1 cellular context compared by ENCODE assay signal in the genomic region with DNA sequence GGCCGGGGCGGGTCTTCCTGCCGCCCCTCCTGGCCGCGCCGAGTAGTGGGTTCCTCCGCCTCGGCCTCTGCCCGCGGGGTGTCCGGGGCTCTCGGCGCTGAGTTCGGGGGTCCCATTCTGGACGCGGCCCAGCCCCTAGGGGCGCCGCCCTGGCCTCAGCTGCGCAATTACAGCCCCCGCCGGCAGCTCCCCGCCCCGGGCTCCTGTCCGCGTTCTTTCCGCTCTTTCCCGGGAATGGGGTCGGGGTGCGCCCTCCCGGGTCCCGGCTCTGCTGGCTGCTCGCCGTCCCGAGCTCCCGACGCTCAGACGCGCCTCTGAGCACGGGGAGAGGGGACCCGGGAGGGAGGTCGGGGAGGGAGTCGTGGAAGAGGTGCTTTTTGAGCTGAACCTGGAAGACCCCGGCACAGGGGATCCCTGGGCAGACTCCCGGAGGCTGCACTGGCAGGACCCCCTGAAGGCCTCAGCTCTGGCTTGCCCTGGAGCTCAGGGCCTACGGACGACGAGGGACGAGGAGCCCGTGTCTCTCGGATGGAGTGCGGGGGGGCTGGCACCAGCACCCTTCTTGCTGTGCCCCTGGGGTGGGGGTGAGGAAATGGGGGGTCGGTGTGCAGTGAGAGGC.
TF ChIP-seq lines count a peak whose summit lies in the region.

No MANE protein-coding gene starts in this region.

TF ChIP-seq in K562, 482 proteins besides CTCF, POLR2A, EP300 and RAD21 (continued from another document):
- TF ChIP-seq ETS1 (conservative IDR thresholded peaks at IDR 0.05; ENCODE audit: control insufficient read depth, low read depth, low read length) (no peak), CREB1 (IDR thresholded peaks at IDR 0.05) (no peak), CREB1 (CRISPR knock-in tag; IDR thresholded peaks at IDR 0.05) (no peak), CHD1 (IDR thresholded peaks at IDR 0.05; ENCODE audit: low read length) (no peak), COPS2 (conservative IDR thresholded peaks at IDR 0.05) (no peak), NR3C1 (CRISPR knock-in tag; IDR thresholded peaks at IDR 0.05) (no peak), FOXJ3 (CRISPR knock-in tag; IDR thresholded peaks at IDR 0.05) (no peak), HMGN3 (IDR thresholded peaks at IDR 0.05; ENCODE audit: borderline replicate concordance, extremely low read depth, insufficient read length, low read depth, low read length) (peak; percentile 9), FOXK1 (CRISPR knock-in tag; IDR thresholded peaks at IDR 0.05; ENCODE audit: borderline replicate concordance) (no peak), PHB (CRISPR knock-in tag; IDR thresholded peaks at IDR 0.05) (no peak), TAF9B (IDR thresholded peaks at IDR 0.05; ENCODE audit: partially characterized antibody) (no peak), TFAP4 (CRISPR knock-in tag; IDR thresholded peaks at IDR 0.05; ENCODE audit: borderline replicate concordance) (peak; percentile 17; the same call in 1 of the 2 replicates), VEZF1 (CRISPR knock-in tag; IDR thresholded peaks at IDR 0.05) (no peak)
- TF ChIP-seq, protein P1, sequence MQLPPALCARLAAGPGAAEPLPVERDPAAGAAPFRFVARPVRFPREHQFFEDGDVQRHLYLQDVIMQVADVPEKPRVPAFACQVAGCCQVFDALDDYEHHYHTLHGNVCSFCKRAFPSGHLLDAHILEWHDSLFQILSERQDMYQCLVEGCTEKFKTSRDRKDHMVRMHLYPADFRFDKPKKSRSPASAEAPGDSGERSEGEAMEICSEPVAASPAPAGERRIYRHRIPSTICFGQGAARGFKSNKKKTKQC (CRISPR knock-in tag; IDR thresholded peaks at IDR 0.05): no peak
- TF ChIP-seq, protein P2, sequence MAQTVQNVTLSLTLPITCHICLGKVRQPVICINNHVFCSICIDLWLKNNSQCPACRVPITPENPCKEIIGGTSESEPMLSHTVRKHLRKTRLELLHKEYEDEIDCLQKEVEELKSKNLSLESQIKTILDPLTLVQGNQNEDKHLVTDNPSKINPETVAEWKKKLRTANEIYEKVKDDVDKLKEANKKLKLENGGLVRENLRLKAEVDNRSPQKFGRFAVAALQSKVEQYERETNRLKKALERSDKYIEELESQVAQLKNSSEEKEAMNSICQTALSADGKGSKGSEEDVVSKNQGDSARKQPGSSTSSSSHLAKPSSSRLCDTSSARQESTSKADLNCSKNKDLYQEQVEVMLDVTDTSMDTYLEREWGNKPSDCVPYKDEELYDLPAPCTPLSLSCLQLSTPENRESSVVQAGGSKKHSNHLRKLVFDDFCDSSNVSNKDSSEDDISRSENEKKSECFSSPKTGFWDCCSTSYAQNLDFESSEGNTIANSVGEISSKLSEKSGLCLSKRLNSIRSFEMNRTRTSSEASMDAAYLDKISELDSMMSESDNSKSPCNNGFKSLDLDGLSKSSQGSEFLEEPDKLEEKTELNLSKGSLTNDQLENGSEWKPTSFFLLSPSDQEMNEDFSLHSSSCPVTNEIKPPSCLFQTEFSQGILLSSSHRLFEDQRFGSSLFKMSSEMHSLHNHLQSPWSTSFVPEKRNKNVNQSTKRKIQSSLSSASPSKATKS (CRISPR knock-in tag; IDR thresholded peaks at IDR 0.05): no peak
TF ChIP-seq in K562: peak in this region for 6.
